ENCODE assay signal across 33 cellular contexts in genomic region chr17:79593636-79594035, GRCh38. TPM values are rescaled to one million over a fixed set of nuclear protein-coding genes. Genes with fewer than 3 reads are reported as not detected.
"Had no signal": no experiment of that assay in that cellular context is flagged by ENCODE, and none has a peak within 500 bp of the region (broad histone marks: within the 10 kb centered on the region; RNA-seq: fewer than 3 reads in every experiment).

No MANE protein-coding gene starts in this region.

- H3K4me3 Mint-ChIP-seq: effector memory CD8-positive, alpha-beta T cell; mesothelial cell of epicardium; naive B cell; natural killer cell treated with Interleukin-12 subunit alpha and Interleukin-12 subunit beta and Interleukin-15 and Interleukin-18, amount 100 ng/mL, for 72 hours; neural crest cell had no signal

- H3K4me1 Mint-ChIP-seq: mesothelial cell of epicardium, naive B cell had no signal

- H3K27me3 ChIP-seq: right atrium auricular region, thyroid gland had no signal

- H3K4me3 ChIP-seq: gastrocnemius medialis, heart left ventricle, hepatocyte, left lung, mucosa of descending colon, prostate gland, right atrium auricular region, smooth muscle cell, stomach, thyroid gland had no signal

- H3K9me3 ChIP-seq: gastrocnemius medialis, heart left ventricle, left lung, mucosa of descending colon, prostate gland, right atrium auricular region, stomach, thyroid gland had no signal

- H3K9me3 Mint-ChIP-seq: effector memory CD8-positive, alpha-beta T cell; mesothelial cell of epicardium; natural killer cell treated with Interleukin-12 subunit alpha and Interleukin-12 subunit beta and Interleukin-15 and Interleukin-18, amount 100 ng/mL, for 72 hours; neural crest cell had no signal

- H3K36me3 ChIP-seq: gastrocnemius medialis, heart left ventricle, left lung, prostate gland, right atrium auricular region, stomach, thyroid gland had no signal

- DNase-seq: cortex of kidney; effector memory CD8-positive, alpha-beta T cell; foreskin fibroblast; gastrocnemius medialis; kidney; mesenchymal stem cell; mucosa of descending colon; naive B cell; nucleus accumbens; stimulated activated CD4-positive, alpha-beta T cell treated with anti-CD3 and anti-CD28 coated beads, Interleukin-12 subunit alpha, Interleukin-12 subunit beta, amount 100 ng/mL, for 4 hours; stimulated activated CD4-positive, alpha-beta T cell treated with anti-CD3 and anti-CD28 coated beads, Interleukin-1b, Interleukin-23, amount 100 ng/mL, for 48 hours; stimulated activated CD4-positive, alpha-beta T cell treated with anti-CD3 and anti-CD28 coated beads, Interleukin-4, amount 100 ng/mL, for 1 hour; stimulated activated CD8-positive, alpha-beta memory T cell treated with anti-CD3 and anti-CD28 coated beads, Interleukin-4, amount 100 ng/mL, for 48 hours; stimulated activated naive CD4-positive, alpha-beta T cell treated with Interleukin-2 at 50 U/mL for 16 hours; stomach; thyroid gland; trophoblast cell had no signal

- H3K4me2 ChIP-seq: hepatocyte, smooth muscle cell had no signal

- H3K36me3 Mint-ChIP-seq: mesothelial cell of epicardium; naive B cell; natural killer cell treated with Interleukin-12 subunit alpha and Interleukin-12 subunit beta and Interleukin-15 and Interleukin-18, amount 100 ng/mL, for 72 hours had no signal

- H3K27ac Mint-ChIP-seq: effector memory CD8-positive, alpha-beta T cell; mesothelial cell of epicardium; naive B cell; natural killer cell treated with Interleukin-12 subunit alpha and Interleukin-12 subunit beta and Interleukin-15 and Interleukin-18, amount 100 ng/mL, for 72 hours had no signal

- ATAC-seq: effector memory CD8-positive, alpha-beta T cell; gastrocnemius medialis; left lung; mucosa of descending colon; natural killer cell treated with Interleukin-12 subunit alpha and Interleukin-12 subunit beta and Interleukin-15 and Interleukin-18, amount 100 ng/mL, for 72 hours; sciatic nerve had no signal

- H3K27ac ChIP-seq: gastrocnemius medialis, heart left ventricle, hepatocyte, left lung, prostate gland, right atrium auricular region, stomach, thyroid gland had no signal

- H3K4me1 ChIP-seq: gastrocnemius medialis, left lung, prostate gland, right atrium auricular region, stomach, thyroid gland had no signal

RNA-seq across cellular contexts. Expression of gene RBFOX3, which starts 17.2 kb away (rescaled TPM):
- total RNA-seq: dermis microvascular lymphatic vessel endothelial cell; gastrocnemius medialis; glomerular endothelial cell; heart left ventricle; hepatocyte; kidney; left lung; lower leg skin; lung microvascular endothelial cell; natural killer cell treated with Interleukin-12 subunit alpha and Interleukin-12 subunit beta and Interleukin-15 and Interleukin-18, amount 100 ng/mL, for 72 hours; osteocyte; right atrium auricular region; sciatic nerve; smooth muscle cell; subcutaneous adipose tissue; thyroid gland had no signal
- polyA plus RNA-seq: heart left ventricle had no signal
